12 cellular contexts compared by ENCODE assay signal in the genomic region with DNA sequence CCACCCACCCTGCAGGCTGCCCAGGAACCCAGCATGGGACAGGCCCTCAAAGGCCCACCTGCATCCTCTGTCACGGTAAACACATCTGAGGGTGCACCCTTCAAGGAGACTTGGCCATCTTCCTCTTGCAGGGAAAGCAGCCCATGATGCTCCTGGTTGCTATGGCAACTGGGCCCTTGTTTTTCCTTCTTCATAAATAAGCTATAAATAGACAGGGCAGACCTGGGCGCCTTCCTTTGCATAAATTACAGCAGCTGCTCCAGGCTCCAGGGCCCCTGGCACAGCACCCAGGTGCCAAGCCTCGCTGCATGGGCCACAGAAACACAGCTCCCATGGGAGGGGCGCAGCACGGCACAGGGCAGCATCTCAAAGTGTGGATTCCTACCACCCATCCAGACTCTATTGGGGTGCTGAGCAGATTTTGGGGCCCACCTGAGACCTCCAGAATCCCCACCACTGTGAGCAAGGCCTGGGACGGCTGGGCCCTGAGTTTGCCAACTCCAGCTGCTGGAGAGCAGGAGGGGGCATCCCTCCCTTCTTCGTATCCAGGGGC. TPM values are rescaled to one million over a fixed set of nuclear protein-coding genes. Genes with fewer than 3 reads are reported as not detected.
DNase-seq lines count a peak whose midpoint lies in the region; TF ChIP-seq lines count a peak whose summit lies in the region.
"Had no signal": no experiment of that assay in that cellular context is flagged by ENCODE, and none has a peak within 500 bp of the region (broad histone marks: within the 10 kb centered on the region; RNA-seq: fewer than 3 reads in every experiment).

No MANE protein-coding gene starts in this region.

- no peak for TF ChIP-seq CTCF in Caco-2 (IDR thresholded peaks at IDR 0.05; ENCODE audit: insufficient read depth in 1 of 2, low read depth in 1 of 2, low read length in 1 of 2, severe bottlenecking in 1 of 2, unreplicated experiment in 1 of 2)

- H3K4me3 ChIP-seq in Caco-2 (ENCODE audit: low read depth, low read length): no peak overlapping the region
- H3K4me3 ChIP-seq: PC-9, smooth muscle cell had no signal

- H3K4me1 Mint-ChIP-seq in Caco-2 (ENCODE audit: low read depth, unreplicated experiment): peaks cover 7% of the 10 kb centered on the region
- H3K4me1 Mint-ChIP-seq in activated naive CD8-positive, alpha-beta T cell treated with anti-CD3 and anti-CD28 coated beads for 36 hours: peaks cover 1% of the 10 kb centered on the region

- CTCF ChIA-PET in Caco-2 (lab: Charles Lee): no interaction called here

- DNase-seq in DMS79 (lab: John Stamatoyannopoulos, UW) (peak; percentile 91), NCI-H1436 (lab: John Stamatoyannopoulos, UW) (peak; percentile 85), NCI-H774 (lab: John Stamatoyannopoulos, UW) (peak; percentile 70), left kidney (ENCODE audit: low read depth, low spot score) (peak; percentile 24), cortex of kidney (lab: John Stamatoyannopoulos, UW) (no peak), Caco-2 (no peak), T-helper 1 cell (no peak)
- no peak for DNase-seq in activated naive CD8-positive, alpha-beta T cell treated with anti-CD3 and anti-CD28 coated beads for 36 hours
- DNase-seq: PC-9 had no signal

- no peaks in the 10 kb centered on the region for H3K9me3 ChIP-seq in Caco-2

- H3K27ac Mint-ChIP-seq in Caco-2 (ENCODE audit: unreplicated experiment): no peak overlapping the region
- H3K27ac Mint-ChIP-seq in activated naive CD8-positive, alpha-beta T cell treated with anti-CD3 and anti-CD28 coated beads for 36 hours: no peak overlapping the region

- H3K36me3 ChIP-seq in Caco-2 (ENCODE audit: control insufficient read depth, insufficient read depth, low read length): no peaks in the 10 kb centered on the region

- no TSS peak for BruUV-seq in Caco-2 (replicated peaks; lab: Mats Ljungman, UMichigan)

- H3K9me3 Mint-ChIP-seq in Caco-2 (ENCODE audit: unreplicated experiment): no peaks in the 10 kb centered on the region
- H3K9me3 Mint-ChIP-seq in activated naive CD8-positive, alpha-beta T cell treated with anti-CD3 and anti-CD28 coated beads for 36 hours: no peaks in the 10 kb centered on the region

- POLR2A ChIA-PET in Caco-2 (lab: Charles Lee): no interaction called here

- no peaks in the 10 kb centered on the region; the same call in 1 of the 2 replicates for H3K27me3 ChIP-seq in Caco-2 (replicated peaks; ENCODE audit: control insufficient read depth, insufficient read depth, low read length)

- H3K4me3 Mint-ChIP-seq in Caco-2 (ENCODE audit: unreplicated experiment): no peak overlapping the region
- no peak overlapping the region for H3K4me3 Mint-ChIP-seq in activated naive CD8-positive, alpha-beta T cell treated with anti-CD3 and anti-CD28 coated beads for 36 hours

- H3K4me1 ChIP-seq in Caco-2: no peaks in the 10 kb centered on the region

- intact Hi-C loops in Caco-2 (cut with micrococcal nuclease; ENCODE audit: unreplicated experiment): no loop called here

- H3K27me3 Mint-ChIP-seq in Caco-2 (ENCODE audit: insufficient read depth, unreplicated experiment): peaks cover 8% of the 10 kb centered on the region
- no peaks in the 10 kb centered on the region for H3K27me3 Mint-ChIP-seq in activated naive CD8-positive, alpha-beta T cell treated with anti-CD3 and anti-CD28 coated beads for 36 hours

- no peaks in the 10 kb centered on the region for H3K36me3 Mint-ChIP-seq in Caco-2 (ENCODE audit: insufficient read depth, unreplicated experiment)
- no peaks in the 10 kb centered on the region for H3K36me3 Mint-ChIP-seq in activated naive CD8-positive, alpha-beta T cell treated with anti-CD3 and anti-CD28 coated beads for 36 hours

RNA-seq across cellular contexts. Expression of a gene that starts 5.8 kb away (rescaled TPM):
- total RNA-seq in Caco-2 (2022): 216 and 238 TPM in 2 replicates
- 100 to 1,000 TPM; 191 to 199 TPM for total RNA-seq in activated naive CD8-positive, alpha-beta T cell treated with anti-CD3 and anti-CD28 coated beads for 36 hours

RNA-seq across cellular contexts. Expression of a gene that starts 29.2 kb away (rescaled TPM):
- not detected in 2 replicates for total RNA-seq in Caco-2 (2022)
- total RNA-seq in activated naive CD8-positive, alpha-beta T cell treated with anti-CD3 and anti-CD28 coated beads for 36 hours: not detected
- total RNA-seq: endothelial cell of umbilical vein, myocyte, PC-9, smooth muscle cell had no signal

Comparison
In these comparisons a context has a peak if more than half of its experiments do, and no peak if none do; other contexts are left out.
1. DNase-seq: peak in DMS79 (single experiment), NCI-H1436 (single experiment), NCI-H774 (single experiment) and left kidney (single experiment); none in cortex of kidney (single experiment), Caco-2 (0 of 2), activated naive CD8-positive, alpha-beta T cell treated with anti-CD3 and anti-CD28 coated beads for 36 hours (single experiment) and T-helper 1 cell (0 of 5).